ENCODE assay signal across 8 cellular contexts in genomic region chr2:10122500-10123280, GRCh38. TPM values are rescaled to one million over a fixed set of nuclear protein-coding genes. Genes with fewer than 3 reads are reported as not detected.
A peak's percentile ranks its signal among the peaks of the same experiment; 100 is the strongest.
DNase-seq lines count a peak whose midpoint lies in the region; ATAC-seq and TF ChIP-seq lines count a peak whose summit lies in the region.

RRM2 (plus strand) TSS chr2:10122739; CDS start chr2:10122799, 60 bp downstream.

- peak within 1 kb of the TSS; percentile 98 for H3K27ac Mint-ChIP-seq in activated naive CD8-positive, alpha-beta T cell treated with anti-CD3 and anti-CD28 coated beads, Interleukin-2, amount 50 U/mL, for 24 hours

- TF ChIP-seq CTCF in GM13977 (IDR thresholded peaks at IDR 0.05; ENCODE audit: extremely low read depth, insufficient read depth, missing control alignments) = no peak
- no peak for TF ChIP-seq CTCF in upper lobe of right lung (IDR thresholded peaks at IDR 0.05)

- no peak within 1 kb of the TSS for H3K27ac ChIP-seq in upper lobe of right lung

- peaks cover 59% of the 10 kb centered on the region for H3K36me3 Mint-ChIP-seq in activated naive CD8-positive, alpha-beta T cell treated with anti-CD3 and anti-CD28 coated beads, Interleukin-2, amount 50 U/mL, for 24 hours (ENCODE audit: low read depth)

- peak within 1 kb of the TSS; percentile 51 for H3K4me3 ChIP-seq in upper lobe of right lung

- H3K4me1 Mint-ChIP-seq in activated naive CD8-positive, alpha-beta T cell treated with anti-CD3 and anti-CD28 coated beads, Interleukin-2, amount 50 U/mL, for 24 hours = peaks cover 59% of the 10 kb centered on the region

- in situ Hi-C loops in GM13977 (cut with MboI; ENCODE audit: low pct_unique_long_range_greater_than_20kb, low sequenced_read_pairs, unreplicated experiment) = no loop called here

- intact Hi-C loops in left cardiac atrium (cut with DNase I) = loop anchor here in 1 of 2 donors (5.0 kb wide), 1 partner anchor 315 kb away; no protein-coding TSS in a partner anchor
- intact Hi-C loops in posterior vena cava (cut with DNase I) = loop anchor here in 1 of 2 donors (5.0 kb wide), 1 partner anchor 310 kb away; no protein-coding TSS in a partner anchor
- intact Hi-C loops in upper lobe of right lung (cut with DNase I) = loop anchor here (5.0 kb wide), 1 partner anchor 315 kb away; no protein-coding TSS in a partner anchor

- no peaks in the 10 kb centered on the region for H3K36me3 ChIP-seq in upper lobe of right lung

- no peaks in the 10 kb centered on the region for H3K27me3 Mint-ChIP-seq in activated naive CD8-positive, alpha-beta T cell treated with anti-CD3 and anti-CD28 coated beads, Interleukin-2, amount 50 U/mL, for 24 hours

- DNase-seq in GM13977 (ENCODE audit: low spot score) = peak; percentile 97
- DNase-seq in NCI-H146 (lab: John Stamatoyannopoulos, UW) = peak; percentile 95
- DNase-seq in T follicular helper cell (ENCODE audit: low read depth) = peak; percentile 79
- DNase-seq in activated naive CD8-positive, alpha-beta T cell treated with anti-CD3 and anti-CD28 coated beads, Interleukin-2, amount 50 U/mL, for 24 hours = peak; percentile 96
- DNase-seq in left cardiac atrium = peak; percentile 93
- peak; percentile 97 for DNase-seq in posterior vena cava (ENCODE audit: low spot score)
- DNase-seq in upper lobe of right lung = peak; percentile 94

- H3K9me3 Mint-ChIP-seq in activated naive CD8-positive, alpha-beta T cell treated with anti-CD3 and anti-CD28 coated beads, Interleukin-2, amount 50 U/mL, for 24 hours = no peaks in the 10 kb centered on the region

- peaks cover 11% of the 10 kb centered on the region for H3K27me3 ChIP-seq in upper lobe of right lung

- no peaks in the 10 kb centered on the region for H3K9me3 ChIP-seq in upper lobe of right lung

- H3K4me1 ChIP-seq in upper lobe of right lung = peaks cover 33% of the 10 kb centered on the region

- ATAC-seq in HG02852 (IDR thresholded peaks at IDR 0.05; ENCODE audit: unreplicated experiment) (peak; percentile 66), left cardiac atrium (peak; percentile 89 to 96), upper lobe of right lung (peak; percentile 87)
- peak; percentile 80 for ATAC-seq in activated naive CD8-positive, alpha-beta T cell treated with anti-CD3 and anti-CD28 coated beads, Interleukin-2, amount 50 U/mL, for 24 hours

- peak within 1 kb of the TSS; percentile 99 for H3K4me3 Mint-ChIP-seq in activated naive CD8-positive, alpha-beta T cell treated with anti-CD3 and anti-CD28 coated beads, Interleukin-2, amount 50 U/mL, for 24 hours

RNA-seq across cellular contexts. Expression of gene RRM2, which starts in this region (rescaled TPM):
- total RNA-seq in left cardiac atrium = 1 to 10 TPM; 1.0 to 6.1 TPM
- total RNA-seq in posterior vena cava = 1 to 10 TPM in 1 of 2 donors, under 1 TPM in 1; 0.67 to 1.5 TPM
- total RNA-seq in upper lobe of right lung = 2.3 TPM
